In the genomic region with DNA sequence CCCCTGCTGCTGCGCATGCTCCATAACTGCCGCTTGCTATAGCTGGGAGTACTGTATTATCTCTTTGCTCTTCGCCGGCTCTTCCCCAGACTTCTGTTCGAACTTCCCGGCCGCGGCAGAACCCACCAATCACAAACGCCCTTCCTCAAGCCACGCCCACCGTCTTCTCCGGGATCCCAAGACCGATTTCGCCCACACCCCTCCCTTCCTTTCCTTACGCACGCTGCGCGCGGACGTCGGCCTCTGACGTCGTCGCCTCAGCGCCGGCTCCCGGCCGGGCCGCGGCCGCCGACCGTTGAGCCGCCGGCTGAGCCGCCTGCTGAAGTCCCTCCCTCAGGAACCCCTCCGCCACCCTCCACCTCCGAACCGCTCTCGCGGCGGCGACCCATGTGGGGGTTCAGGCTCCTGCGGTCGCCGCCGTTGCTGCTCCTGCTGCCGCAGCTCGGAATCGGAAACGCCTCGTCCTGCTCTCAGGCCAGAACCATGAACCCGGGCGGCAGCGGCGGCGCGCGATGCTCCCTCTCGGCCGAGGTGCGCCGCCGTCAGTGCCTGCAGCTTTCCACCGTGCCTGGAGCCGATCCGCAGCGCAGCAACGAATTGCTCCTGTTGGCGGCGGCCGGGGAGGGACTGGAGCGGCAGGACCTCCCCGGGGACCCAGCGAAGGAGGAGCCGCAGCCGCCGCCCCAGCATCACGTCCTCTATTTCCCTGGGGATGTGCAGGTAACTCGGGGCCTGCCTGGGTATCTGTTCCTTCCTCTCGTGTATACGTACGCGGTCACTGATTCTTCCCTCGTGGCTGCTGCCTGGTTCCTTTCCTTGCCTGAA, we compare ENCODE assay signal across 1 cellular context.
A peak's percentile ranks its signal among the peaks of the same experiment; 100 is the strongest.
TF ChIP-seq lines count a peak whose summit lies in the region.

Gene C2orf69 (plus strand): TSS at position 242 of the 825 bp plus-strand sequence. CDS start 146 bp downstream, at position 388.

TF ChIP-seq in SK-N-SH, 30 proteins besides CTCF, POLR2A, EP300 and RAD21 (continued from another document):
- TF ChIP-seq REST (IDR thresholded peaks at IDR 0.05; ENCODE audit: low read depth, low read length) (no peak), USF1 (IDR thresholded peaks at IDR 0.05; ENCODE audit: borderline replicate concordance, low read depth) (no peak), FOXM1 (IDR thresholded peaks at IDR 0.05; ENCODE audit: low read depth) (peak; percentile 68; the same call in 1 of the 2 replicates), SIN3A (IDR thresholded peaks at IDR 0.05; ENCODE audit: borderline replicate concordance, low read depth, low read length) (peak; percentile 93), JUND (IDR thresholded peaks at IDR 0.05) (no peak), NRF1 (IDR thresholded peaks at IDR 0.05; ENCODE audit: low read depth, low read length) (peak; percentile 56), GABPA (IDR thresholded peaks at IDR 0.05; ENCODE audit: low read depth) (no peak), NFIC (IDR thresholded peaks at IDR 0.05; ENCODE audit: borderline replicate concordance) (no peak), MEF2A (IDR thresholded peaks at IDR 0.05; ENCODE audit: borderline replicate concordance, low read depth) (no peak), CHD2 (IDR thresholded peaks at IDR 0.05; ENCODE audit: low read length, partially characterized antibody) (peak; percentile 59), POLR2AphosphoS5 (IDR thresholded peaks at IDR 0.05; ENCODE audit: low read depth, low read length) (peak; percentile 77; the same call in 1 of the 2 replicates)
- TF ChIP-seq, protein P1, sequence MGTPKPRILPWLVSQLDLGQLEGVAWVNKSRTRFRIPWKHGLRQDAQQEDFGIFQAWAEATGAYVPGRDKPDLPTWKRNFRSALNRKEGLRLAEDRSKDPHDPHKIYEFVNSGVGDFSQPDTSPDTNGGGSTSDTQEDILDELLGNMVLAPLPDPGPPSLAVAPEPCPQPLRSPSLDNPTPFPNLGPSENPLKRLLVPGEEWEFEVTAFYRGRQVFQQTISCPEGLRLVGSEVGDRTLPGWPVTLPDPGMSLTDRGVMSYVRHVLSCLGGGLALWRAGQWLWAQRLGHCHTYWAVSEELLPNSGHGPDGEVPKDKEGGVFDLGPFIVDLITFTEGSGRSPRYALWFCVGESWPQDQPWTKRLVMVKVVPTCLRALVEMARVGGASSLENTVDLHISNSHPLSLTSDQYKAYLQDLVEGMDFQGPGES (IDR thresholded peaks at IDR 0.05; ENCODE audit: low read depth, low read length) = no peak
- TF ChIP-seq, protein P2, sequence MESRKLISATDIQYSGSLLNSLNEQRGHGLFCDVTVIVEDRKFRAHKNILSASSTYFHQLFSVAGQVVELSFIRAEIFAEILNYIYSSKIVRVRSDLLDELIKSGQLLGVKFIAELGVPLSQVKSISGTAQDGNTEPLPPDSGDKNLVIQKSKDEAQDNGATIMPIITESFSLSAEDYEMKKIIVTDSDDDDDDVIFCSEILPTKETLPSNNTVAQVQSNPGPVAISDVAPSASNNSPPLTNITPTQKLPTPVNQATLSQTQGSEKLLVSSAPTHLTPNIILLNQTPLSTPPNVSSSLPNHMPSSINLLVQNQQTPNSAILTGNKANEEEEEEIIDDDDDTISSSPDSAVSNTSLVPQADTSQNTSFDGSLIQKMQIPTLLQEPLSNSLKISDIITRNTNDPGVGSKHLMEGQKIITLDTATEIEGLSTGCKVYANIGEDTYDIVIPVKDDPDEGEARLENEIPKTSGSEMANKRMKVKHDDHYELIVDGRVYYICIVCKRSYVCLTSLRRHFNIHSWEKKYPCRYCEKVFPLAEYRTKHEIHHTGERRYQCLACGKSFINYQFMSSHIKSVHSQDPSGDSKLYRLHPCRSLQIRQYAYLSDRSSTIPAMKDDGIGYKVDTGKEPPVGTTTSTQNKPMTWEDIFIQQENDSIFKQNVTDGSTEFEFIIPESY (IDR thresholded peaks at IDR 0.05; ENCODE audit: borderline replicate concordance, low read depth) = no peak
